In genomic region chr3:15319127-15319526, GRCh38 we compare ENCODE assay signal across 10 cellular contexts. TPM values are rescaled to one million over a fixed set of nuclear protein-coding genes. Genes with fewer than 3 reads are reported as not detected.
A peak's percentile ranks its signal among the peaks of the same experiment; 100 is the strongest.
DNase-seq lines count a peak whose midpoint lies in the region; ATAC-seq, FAIRE-seq and TF ChIP-seq lines count a peak whose summit lies in the region.
"Had no signal": no experiment of that assay in that cellular context is flagged by ENCODE, and none has a peak within 500 bp of the region (broad histone marks: within the 10 kb centered on the region; RNA-seq: fewer than 3 reads in every experiment).

No MANE protein-coding gene starts in this region.

- H3K27me3 ChIP-seq in breast epithelium (no peaks in the 10 kb centered on the region), mammary epithelial cell (ENCODE audit: insufficient read depth, low read length) (no peaks in the 10 kb centered on the region), psoas muscle (ENCODE audit: insufficient read depth in 3 of 3, low read length in 2 of 3) (no peaks in the 10 kb centered on the region), upper lobe of right lung (no peaks in the 10 kb centered on the region)

- H3K9ac ChIP-seq in mammary epithelial cell (ENCODE audit: insufficient read depth, low read length): no peak overlapping the region
- peak overlapping the region in 1 of 2 donors; percentile 57 for H3K9ac ChIP-seq in kidney (ENCODE audit: low read length in 2 of 2)

- in situ Hi-C loops in mammary epithelial cell (cut with MboI; ENCODE audit: low sequenced_read_pairs in 2 of 2): no loop called here

- CTCF ChIA-PET in mammary epithelial cell (lab: Charles Lee; ENCODE audit: low non-redundant PET): interaction anchor here (0.8 kb wide), 1 partner anchor 78 kb away, joined by 3 read pairs; no protein-coding TSS in a partner anchor

- FAIRE-seq in kidney (lab: Jason Lieb, UNC): no peak
- FAIRE-seq: D721Med had no signal

- no peak for TF ChIP-seq CTCF in breast epithelium (IDR thresholded peaks at IDR 0.05)
- no peak for TF ChIP-seq CTCF in mammary epithelial cell (conservative IDR thresholded peaks at IDR 0.05 in 1 of 2, IDR thresholded peaks at IDR 0.05 in 1 of 2; ENCODE audit: extremely low read depth in 1 of 2, insufficient read depth in 1 of 2, low read depth in 1 of 2, low read length in 2 of 2)
- TF ChIP-seq CTCF in kidney (IDR thresholded peaks at IDR 0.05; ENCODE audit: borderline replicate concordance, extremely low read depth, insufficient read depth): no peak
- TF ChIP-seq CTCF in psoas muscle (IDR thresholded peaks at IDR 0.05): no peak
- no peak for TF ChIP-seq CTCF in upper lobe of right lung (IDR thresholded peaks at IDR 0.05)

- no peak overlapping the region for H2AFZ ChIP-seq in mammary epithelial cell (ENCODE audit: low read depth, low read length)

- ATAC-seq in psoas muscle: no peak
- no peak for ATAC-seq in upper lobe of right lung
- no peak for ATAC-seq in GM19455 (IDR thresholded peaks at IDR 0.05; ENCODE audit: unreplicated experiment)

- 54% methylated on average over 2 of the region's 2 CpGs for WGBS in mammary epithelial cell (ENCODE audit: low coverage, missing lambda C conversion rate)
- WGBS in psoas muscle, 3 donors: 58 to 61% (median 59%) methylated on average over 2 of the region's 2 CpGs

- no peak for TF ChIP-seq POLR2A in breast epithelium (IDR thresholded peaks at IDR 0.05)

- dilution Hi-C loops in mammary epithelial cell (cut with HindIII; ENCODE audit: low sequenced_read_pairs): no loop called here

- intact Hi-C loops in breast epithelium (cut with DNase I; ENCODE audit: low total_unique reads) (no loop called here), mammary epithelial cell (cut with micrococcal nuclease) (loop anchor here (10.0 kb wide), 1 partner anchor 1464 kb away; no protein-coding TSS in a partner anchor), kidney (cut with DNase I) (no loop called here), psoas muscle (cut with DNase I) (no loop called here), upper lobe of right lung (cut with DNase I) (no loop called here)

- peak overlapping the region; percentile 68 to 92 for H3K27ac ChIP-seq in breast epithelium
- no peak overlapping the region for H3K27ac ChIP-seq in mammary epithelial cell (ENCODE audit: insufficient read depth, low read depth, low read length)
- H3K27ac ChIP-seq in kidney (ENCODE audit: low read depth in 2 of 2, low read length in 2 of 2): peak overlapping the region; percentile 59 to 90
- peak overlapping the region; percentile 68 for H3K27ac ChIP-seq in psoas muscle
- peak overlapping the region; percentile 53 for H3K27ac ChIP-seq in upper lobe of right lung

- no peak overlapping the region for H3K4me3 ChIP-seq in breast epithelium
- no peak overlapping the region for H3K4me3 ChIP-seq in mammary epithelial cell (replicated peaks in 1 of 3; ENCODE audit: insufficient read depth in 1 of 3, low read depth in 2 of 3, low read length in 3 of 3)
- peak overlapping the region in 1 of 2 donors; percentile 12 for H3K4me3 ChIP-seq in kidney (ENCODE audit: low read length in 2 of 2)
- H3K4me3 ChIP-seq in psoas muscle: no peak overlapping the region
- no peak overlapping the region for H3K4me3 ChIP-seq in upper lobe of right lung
- H3K4me3 ChIP-seq: mucosa of descending colon had no signal

- no peaks in the 10 kb centered on the region for H4K20me1 ChIP-seq in mammary epithelial cell (ENCODE audit: insufficient read depth, low read length)

- H3K4me2 ChIP-seq in mammary epithelial cell (ENCODE audit: insufficient read depth, low read depth, low read length): no peak overlapping the region

- H3K9me3 ChIP-seq in breast epithelium: no peaks in the 10 kb centered on the region
- no peaks in the 10 kb centered on the region for H3K9me3 ChIP-seq in mammary epithelial cell (replicated peaks; ENCODE audit: insufficient read depth, low read length)
- no peaks in the 10 kb centered on the region for H3K9me3 ChIP-seq in kidney (ENCODE audit: control insufficient read depth in 1 of 2, low read length in 2 of 2)
- no peaks in the 10 kb centered on the region for H3K9me3 ChIP-seq in psoas muscle
- H3K9me3 ChIP-seq in upper lobe of right lung: no peaks in the 10 kb centered on the region
- H3K9me3 ChIP-seq: mucosa of descending colon had no signal

- DNase-seq in breast epithelium (ENCODE audit: low spot score in 2 of 2) (no peak), mammary epithelial cell (no peak), kidney (no peak), psoas muscle (no peak), upper lobe of right lung (no peak), islet precursor cell (no peak), middle frontal gyrus (ENCODE audit: extremely low spot score, low spot score) (no peak)

- no peaks in the 10 kb centered on the region for H3K36me3 ChIP-seq in breast epithelium
- H3K36me3 ChIP-seq in mammary epithelial cell (ENCODE audit: insufficient read depth, low read length): no peaks in the 10 kb centered on the region
- H3K36me3 ChIP-seq in kidney (ENCODE audit: control insufficient read depth in 1 of 2, insufficient read depth in 2 of 2, low read length in 2 of 2): no peaks in the 10 kb centered on the region
- H3K36me3 ChIP-seq in psoas muscle (ENCODE audit: insufficient read depth in 1 of 2, low read depth in 1 of 2): no peaks in the 10 kb centered on the region
- no peaks in the 10 kb centered on the region for H3K36me3 ChIP-seq in upper lobe of right lung

- H3K4me1 ChIP-seq in breast epithelium (peaks cover 3 to 28% of the 10 kb centered on the region in 2 donors), mammary epithelial cell (ENCODE audit: insufficient read depth, low read length) (peaks cover 32% of the 10 kb centered on the region), kidney (ENCODE audit: control insufficient read depth in 1 of 2, insufficient read depth in 1 of 2, low read depth in 1 of 2, low read length in 2 of 2) (peaks cover 46 to 48% of the 10 kb centered on the region in 2 donors), psoas muscle (peaks cover 52% of the 10 kb centered on the region), upper lobe of right lung (peaks cover 71% of the 10 kb centered on the region)

- peaks cover 49% of the 10 kb centered on the region for H3K79me2 ChIP-seq in mammary epithelial cell (ENCODE audit: insufficient read depth, low read length)

- no TSS peak for BruUV-seq in mammary epithelial cell (replicated peaks; lab: Mats Ljungman, UMichigan)

RNA-seq across cellular contexts. Expression of gene SH3BP5, which starts 13.3 kb away (rescaled TPM):
- total RNA-seq in breast epithelium (10 to 100 TPM; 56.9 to 96.2 (median 83.2) TPM), mammary epithelial cell (10 to 100 TPM; 15.4 to 21.0 TPM), kidney (109 TPM), psoas muscle (10 to 100 TPM; 14.4 to 57.1 (median 23.6) TPM), upper lobe of right lung (110 TPM)
- polyA plus RNA-seq in mammary epithelial cell (20.1 TPM), kidney (ENCODE audit: insufficient read depth, low read depth, low replicate concordance) (39.1 TPM), psoas muscle (10 to 100 TPM; 42.8 to 63.0 (median 59.2) TPM)
- 10.6 TPM for polyA minus RNA-seq in mammary epithelial cell
